In genomic region chr22:46366801-46367706, GRCh38 we compare ENCODE assay signal across 2 cellular contexts.
TF ChIP-seq lines count a peak whose summit lies in the region.

No MANE protein-coding gene starts in this region.

TF ChIP-seq in HCT116, 20 proteins besides CTCF, POLR2A, EP300 and RAD21:
- TF ChIP-seq, protein P1, sequence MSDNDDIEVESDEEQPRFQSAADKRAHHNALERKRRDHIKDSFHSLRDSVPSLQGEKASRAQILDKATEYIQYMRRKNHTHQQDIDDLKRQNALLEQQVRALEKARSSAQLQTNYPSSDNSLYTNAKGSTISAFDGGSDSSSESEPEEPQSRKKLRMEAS (IDR thresholded peaks at IDR 0.05): no peak
- TF ChIP-seq FOSL1 (IDR thresholded peaks at IDR 0.05; ENCODE audit: low read depth) (no peak), ATF3 (IDR thresholded peaks at IDR 0.05) (no peak), JUND (IDR thresholded peaks at IDR 0.05) (no peak), SRF (IDR thresholded peaks at IDR 0.05; ENCODE audit: low read depth) (no peak), REST (IDR thresholded peaks at IDR 0.05; ENCODE audit: low read depth) (no peak), ELF1 (IDR thresholded peaks at IDR 0.05; ENCODE audit: borderline replicate concordance, low read depth) (no peak), ZFX (IDR thresholded peaks at IDR 0.05) (no peak), EZH2phosphoT487 (IDR thresholded peaks at IDR 0.05; ENCODE audit: borderline replicate concordance) (no peak), CEBPB (IDR thresholded peaks at IDR 0.05; ENCODE audit: low read depth) (no peak), ZNF274 (IDR thresholded peaks at IDR 0.05; ENCODE audit: low read depth, low read length) (no peak), ZBTB33 (IDR thresholded peaks at IDR 0.05; ENCODE audit: extremely low read depth, insufficient replicate concordance, low read length) (no peak), EGR1 (IDR thresholded peaks at IDR 0.05; ENCODE audit: low read depth) (no peak), SIN3A (IDR thresholded peaks at IDR 0.05; ENCODE audit: low read depth) (no peak), SP1 (IDR thresholded peaks at IDR 0.05; ENCODE audit: low read depth) (no peak), YY1 (IDR thresholded peaks at IDR 0.05; ENCODE audit: extremely low read depth, insufficient replicate concordance, low read depth, low read length) (no peak), EZH2 (IDR thresholded peaks at IDR 0.05) (no peak), CBX3 (IDR thresholded peaks at IDR 0.05; ENCODE audit: low read depth) (no peak), POLR2AphosphoS5 (IDR thresholded peaks at IDR 0.05; ENCODE audit: low read depth, low read length) (no peak)

TF ChIP-seq in GM12878, 131 proteins besides CTCF, POLR2A, EP300 and RAD21:
- TF ChIP-seq ZBTB33 (IDR thresholded peaks at IDR 0.05): peak; percentile 58; the same call in 1 of the 2 replicates
- no peak for TF ChIP-seq RB1 (IDR thresholded peaks at IDR 0.05; ENCODE audit: borderline replicate concordance)
- no peak for TF ChIP-seq NFYA (IDR thresholded peaks at IDR 0.05; ENCODE audit: borderline replicate concordance, low read depth, low read length)
